9 cellular contexts compared by ENCODE assay signal in genomic region chr2:200173691-200174090, GRCh38.
"Had no signal": no experiment of that assay in that cellular context is flagged by ENCODE, and none has a peak within 500 bp of the region (broad histone marks: within the 10 kb centered on the region; RNA-seq: fewer than 3 reads in every experiment).

No MANE protein-coding gene starts in this region.

- ATAC-seq: HCT116 had no signal

- H3K9me3 Mint-ChIP-seq: HFFc6 had no signal

- H3K9ac ChIP-seq: GM23248 had no signal

- H3K36me3 ChIP-seq: HAP-1 had no signal

- H3K27ac ChIP-seq: GM23248 had no signal

- DNase-seq: GOT3, H7, HFFc6, KG1 had no signal

- H3K4me3 Mint-ChIP-seq: HFFc6, IgD-negative memory B cell had no signal

- H2AFZ ChIP-seq: GM23248 had no signal

- H3K4me1 ChIP-seq: HAP-1 had no signal

- H3K9me3 ChIP-seq: HAP-1 had no signal

- FAIRE-seq: HTR-8/SVneo had no signal

- H3K4me3 ChIP-seq: GM23248, HAP-1 had no signal

- H3K27ac Mint-ChIP-seq: HFFc6, IgD-negative memory B cell had no signal
